Comparison of ENCODE assay signal across 8 cellular contexts in genomic region chr11:69642913-69643632, GRCh38. TPM values are rescaled to one million over a fixed set of nuclear protein-coding genes. Genes with fewer than 3 reads are reported as not detected.
DNase-seq lines count a peak whose midpoint lies in the region; ATAC-seq and TF ChIP-seq lines count a peak whose summit lies in the region.

No MANE protein-coding gene starts in this region.

- TF ChIP-seq CTCF in LNCAP (IDR thresholded peaks at IDR 0.05): peak; percentile 93
- TF ChIP-seq CTCF in left ventricle myocardium inferior (IDR thresholded peaks at IDR 0.05; ENCODE audit: borderline replicate concordance): peak; percentile 94
- peak; percentile 98 for TF ChIP-seq CTCF in progenitor cell of endocrine pancreas (IDR thresholded peaks at IDR 0.05; ENCODE audit: unreplicated experiment)
- TF ChIP-seq CTCF in upper lobe of left lung (IDR thresholded peaks at IDR 0.05): peak; percentile 85 to 98 (median 96)

- H3K4me3 ChIP-seq in left ventricle myocardium inferior: peak overlapping the region; percentile 96
- H3K4me3 ChIP-seq in upper lobe of left lung: peak overlapping the region; percentile 72 to 93 (median 77)

- peak overlapping the region; percentile 63 for H3K4me3 Mint-ChIP-seq in activated naive CD8-positive, alpha-beta T cell treated with anti-CD3 and anti-CD28 coated beads, Interleukin-2, amount 50 U/mL, for 24 hours
- peak overlapping the region; percentile 78 for H3K4me3 Mint-ChIP-seq in progenitor cell of endocrine pancreas (ENCODE audit: low read depth)

- TF ChIP-seq POLR2A in upper lobe of left lung (IDR thresholded peaks at IDR 0.05): peak in 1 of 4 donors; percentile 37

- peak overlapping the region; percentile 99 for H3K27ac ChIP-seq in left ventricle myocardium inferior (replicated peaks)
- H3K27ac ChIP-seq in upper lobe of left lung: peak overlapping the region; percentile 86 to 89 (median 88)

- H3K9me3 ChIP-seq in left ventricle myocardium inferior (replicated peaks) (no peaks in the 10 kb centered on the region), upper lobe of left lung (no peaks in the 10 kb centered on the region)

- TF ChIP-seq EP300 in upper lobe of left lung (IDR thresholded peaks at IDR 0.05): no peak

- ATAC-seq in GM18868 (IDR thresholded peaks at IDR 0.05; ENCODE audit: unreplicated experiment): peak; percentile 47
- peak; percentile 83 for ATAC-seq in activated naive CD8-positive, alpha-beta T cell treated with anti-CD3 and anti-CD28 coated beads, Interleukin-2, amount 50 U/mL, for 24 hours
- ATAC-seq in upper lobe of left lung (ENCODE audit: low FRiP score in 2 of 2): peak; percentile 73 to 82

- peaks cover 24% of the 10 kb centered on the region for H3K27me3 Mint-ChIP-seq in activated naive CD8-positive, alpha-beta T cell treated with anti-CD3 and anti-CD28 coated beads, Interleukin-2, amount 50 U/mL, for 24 hours
- H3K27me3 Mint-ChIP-seq in progenitor cell of endocrine pancreas: no peaks in the 10 kb centered on the region

- H3K36me3 Mint-ChIP-seq in activated naive CD8-positive, alpha-beta T cell treated with anti-CD3 and anti-CD28 coated beads, Interleukin-2, amount 50 U/mL, for 24 hours (ENCODE audit: low read depth): no peaks in the 10 kb centered on the region
- H3K36me3 Mint-ChIP-seq in progenitor cell of endocrine pancreas (ENCODE audit: insufficient read depth): peaks cover 6% of the 10 kb centered on the region

- DNase-seq in AG08395 (ENCODE audit: low spot score): peak; percentile 65
- DNase-seq in T follicular helper cell (ENCODE audit: low read depth): peak; percentile 66
- peak; percentile 85 for DNase-seq in activated naive CD8-positive, alpha-beta T cell treated with anti-CD3 and anti-CD28 coated beads, Interleukin-2, amount 50 U/mL, for 24 hours
- peak; percentile 82 for DNase-seq in left ventricle myocardium inferior
- peak; percentile 74 for DNase-seq in progenitor cell of endocrine pancreas (ENCODE audit: low spot score, unreplicated experiment)
- DNase-seq in upper lobe of left lung: peak; percentile 81 to 97

- no peak overlapping the region for H3K27ac Mint-ChIP-seq in activated naive CD8-positive, alpha-beta T cell treated with anti-CD3 and anti-CD28 coated beads, Interleukin-2, amount 50 U/mL, for 24 hours
- H3K27ac Mint-ChIP-seq in progenitor cell of endocrine pancreas: no peak overlapping the region

- peaks cover 3% of the 10 kb centered on the region for H3K27me3 ChIP-seq in left ventricle myocardium inferior (ENCODE audit: low read depth)
- H3K27me3 ChIP-seq in upper lobe of left lung: peaks cover 0 to 15% (median 6%) of the 10 kb centered on the region in 4 donors

- no peaks in the 10 kb centered on the region for H3K9me3 Mint-ChIP-seq in activated naive CD8-positive, alpha-beta T cell treated with anti-CD3 and anti-CD28 coated beads, Interleukin-2, amount 50 U/mL, for 24 hours
- H3K9me3 Mint-ChIP-seq in progenitor cell of endocrine pancreas (ENCODE audit: low read depth): no peaks in the 10 kb centered on the region

- peaks cover 97% of the 10 kb centered on the region for H3K4me1 ChIP-seq in left ventricle myocardium inferior
- H3K4me1 ChIP-seq in upper lobe of left lung: peaks cover 46 to 75% (median 53%) of the 10 kb centered on the region in 4 donors

- H3K4me1 Mint-ChIP-seq in activated naive CD8-positive, alpha-beta T cell treated with anti-CD3 and anti-CD28 coated beads, Interleukin-2, amount 50 U/mL, for 24 hours: peaks cover 25% of the 10 kb centered on the region
- H3K4me1 Mint-ChIP-seq in progenitor cell of endocrine pancreas (ENCODE audit: low read depth): peaks cover 20% of the 10 kb centered on the region

- H3K36me3 ChIP-seq in left ventricle myocardium inferior: peaks cover 25% of the 10 kb centered on the region
- H3K36me3 ChIP-seq in upper lobe of left lung: peaks cover 0 to 16% (median 3%) of the 10 kb centered on the region in 4 donors

- 1 to 2% methylated on average over 9 to 46 of the region's 81 CpGs for WGBS in upper lobe of left lung, 2 donors

- intact Hi-C loops in left ventricle myocardium inferior (cut with micrococcal nuclease): loop anchor here (5.0 kb wide), 1 partner anchor 351 kb away; the partner anchor contains the start of gene MYEOV

RNA-seq across cellular contexts. Expression of gene CCND1, which starts 2.1 kb away (rescaled TPM):
- total RNA-seq in left ventricle myocardium inferior (160 TPM), progenitor cell of endocrine pancreas (409 and 437 TPM in 2 replicates), upper lobe of left lung (100 to 1,000 TPM in 5 of 6 donors, 10 to 100 TPM in 1; 23.0 to 404 (median 237) TPM)

RNA-seq across cellular contexts. Expression of gene LTO1, which starts 32.1 kb away (rescaled TPM):
- 8.9 TPM for total RNA-seq in left ventricle myocardium inferior
- 28.5 and 33.4 TPM in 2 replicates for total RNA-seq in progenitor cell of endocrine pancreas
- 10 to 100 TPM; 18.5 to 68.1 (median 28.3) TPM for total RNA-seq in upper lobe of left lung

Comparison
In these comparisons a context has a peak if more than half of its experiments do, and no peak if none do; other contexts are left out.
1. Peak in every context shown above with its lines: DNase-seq, ATAC-seq, H3K4me3 ChIP-seq and H3K27ac ChIP-seq.